ENCODE assay signal across 15 cellular contexts in the genomic region with DNA sequence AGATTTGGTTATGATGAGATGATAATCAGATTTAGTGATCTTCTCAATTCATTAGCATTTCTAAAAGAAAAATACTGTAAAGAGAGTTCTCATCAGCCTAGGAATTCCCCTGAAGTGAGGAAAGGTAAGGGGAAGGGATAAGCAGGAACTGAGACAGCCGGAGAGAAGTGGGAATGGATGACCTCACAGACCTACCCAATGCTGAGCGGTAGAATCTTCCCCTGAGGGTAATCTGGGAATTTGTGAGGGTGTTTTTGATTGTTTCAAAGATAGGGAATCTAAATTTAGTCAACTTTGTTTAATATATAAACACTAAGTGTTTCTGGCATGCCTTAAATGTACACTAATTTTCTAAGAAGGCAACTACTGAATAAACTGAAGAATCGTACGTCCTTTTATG.
"Had no signal": no experiment of that assay in that cellular context is flagged by ENCODE, and none has a peak within 500 bp of the region (broad histone marks: within the 10 kb centered on the region; RNA-seq: fewer than 3 reads in every experiment).

No MANE protein-coding gene starts in this region.

- ATAC-seq: effector memory CD8-positive, alpha-beta T cell; natural killer cell had no signal

- H3K4me1 ChIP-seq: esophagus muscularis mucosa, right atrium auricular region, upper lobe of left lung, uterus had no signal

- H3K27me3 Mint-ChIP-seq: effector memory CD8-positive, alpha-beta T cell had no signal

- H3K4me3 ChIP-seq: esophagus muscularis mucosa, hepatocyte, right atrium auricular region, upper lobe of left lung, uterus had no signal

- DNase-seq: cortex of kidney; effector memory CD8-positive, alpha-beta T cell; foreskin fibroblast; natural killer cell; small intestine; stimulated activated CD4-positive, alpha-beta T cell treated with anti-CD3 and anti-CD28 coated beads, Interleukin-12 subunit alpha, Interleukin-12 subunit beta, amount 100 ng/mL, for 4 hours; stimulated activated naive CD4-positive, alpha-beta T cell treated with Interleukin-2 at 50 U/mL for 16 hours; upper lobe of left lung; uterus had no signal

- H3K27me3 ChIP-seq: esophagus muscularis mucosa, hepatocyte, right atrium auricular region, upper lobe of left lung, uterus had no signal

- H3K9me3 ChIP-seq: right atrium auricular region, uterus had no signal

- H3K79me2 ChIP-seq: hepatocyte had no signal

- H3K27ac Mint-ChIP-seq: effector memory CD8-positive, alpha-beta T cell; mesothelial cell of epicardium; natural killer cell had no signal

- H2AFZ ChIP-seq: hepatocyte had no signal

- H3K4me3 Mint-ChIP-seq: effector memory CD8-positive, alpha-beta T cell; mesothelial cell of epicardium; natural killer cell; neural crest cell had no signal

- H3K9me3 Mint-ChIP-seq: natural killer cell had no signal

- H3K36me3 ChIP-seq: esophagus muscularis mucosa, right atrium auricular region, upper lobe of left lung, uterus had no signal

- H3K4me2 ChIP-seq: hepatocyte had no signal

- H3K27ac ChIP-seq: epithelial cell of prostate, esophagus muscularis mucosa, hepatocyte, right atrium auricular region, upper lobe of left lung, uterus had no signal

- H3K4me1 Mint-ChIP-seq: mesothelial cell of epicardium, natural killer cell, neural crest cell had no signal
